ENCODE assay signal across 27 cellular contexts in genomic region chr20:46031014-46031569, GRCh38. TPM values are rescaled to one million over a fixed set of nuclear protein-coding genes. Genes with fewer than 3 reads are reported as not detected.
DNase-seq lines count a peak whose midpoint lies in the region; TF ChIP-seq lines count a peak whose summit lies in the region.
"Had no signal": no experiment of that assay in that cellular context is flagged by ENCODE, and none has a peak within 500 bp of the region (broad histone marks: within the 10 kb centered on the region; RNA-seq: fewer than 3 reads in every experiment).

No MANE protein-coding gene starts in this region.

- H3K36me3 ChIP-seq in BE2C (no peaks in the 10 kb centered on the region), H7 (replicated peaks; ENCODE audit: control insufficient read depth, insufficient read depth, low read length) (no peaks in the 10 kb centered on the region), neural cell (ENCODE audit: insufficient read depth, low read length) (no peaks in the 10 kb centered on the region)
- H3K36me3 ChIP-seq: brain microvascular endothelial cell, thyroid gland, vagina had no signal

- no peak for DNase-seq in BE2C
- DNase-seq in H7, result no peak
- no peak for DNase-seq in dorsolateral prefrontal cortex
- DNase-seq in activated T-helper 2 cell treated with anti-CD3 and anti-CD28 coated beads, Interferon-gamma antibody, Interleukin-2, Interleukin-4, amounts not matched to agents 10 μg/mL and 5 μg/mL and 100 μg/mL, durations not matched to agents 14 hours and 24 hours and 36 hours (ENCODE audit: low spot score), result no peak
- DNase-seq in NCI-H146 treated with DMSO at 0.1 percent for 48 hours (lab: John Stamatoyannopoulos, UW; ENCODE audit: unreplicated experiment), result no peak
- no peak for DNase-seq in activated CD4-positive, CD25-positive, alpha-beta regulatory T cell treated with anti-CD3 and anti-CD28 coated beads, Interleukin-2, amount 50 U/mL, for 72 hours
- DNase-seq in HuH-7.5 (ENCODE audit: low spot score), result no peak
- DNase-seq: activated B cell treated with CpG ODN at 0.5 μM for 24 hours; activated CD4-positive, alpha-beta T cell treated with anti-CD3 and anti-CD28 coated beads, Interleukin-2, amount 50 U/mL, for 4 hours; activated naive CD4-positive, alpha-beta T cell treated with anti-CD3 and anti-CD28 coated beads for 36 hours; activated T-cell treated with anti-CD3 and anti-CD28 coated beads, Interleukin-2, amount 50 U/mL, for 72 hours; brain microvascular endothelial cell; CD4-positive, CD25-positive, alpha-beta regulatory T cell; effector CD4-positive, alpha-beta T cell; EL; erythroblast; left colon; Right ventricle myocardium superior had no signal

- H3K4me2 ChIP-seq in neural cell (ENCODE audit: low read length), result peak overlapping the region; percentile 98

- H3K27me3 ChIP-seq in BE2C (peaks cover 56% of the 10 kb centered on the region), H7 (ENCODE audit: control insufficient read depth, insufficient read depth, low read length) (peaks cover 94% of the 10 kb centered on the region), dorsolateral prefrontal cortex (peaks cover 0 to 66% (median 34%) of the 10 kb centered on the region in 45 donors), neural cell (ENCODE audit: insufficient read depth, low read depth, low read length) (peaks cover 11% of the 10 kb centered on the region)

- no peaks in the 10 kb centered on the region for H3K9me2 ChIP-seq in neural cell (ENCODE audit: insufficient read depth, low read length)

- H3K36me3 Mint-ChIP-seq in activated T-helper 2 cell treated with anti-CD3 and anti-CD28 coated beads, Interferon-gamma antibody, Interleukin-2, Interleukin-4, amounts not matched to agents 10 μg/mL and 5 μg/mL and 100 μg/mL, durations not matched to agents 14 hours and 24 hours and 36 hours (ENCODE audit: low read depth), result no peaks in the 10 kb centered on the region
- H3K36me3 Mint-ChIP-seq: CD4-positive, CD25-positive, alpha-beta regulatory T cell; memory B cell had no signal

- TF ChIP-seq CTCF in BE2C (IDR thresholded peaks at IDR 0.05; ENCODE audit: low read depth, low read length) (no peak), dorsolateral prefrontal cortex (IDR thresholded peaks at IDR 0.05 in 54 of 56, conservative IDR thresholded peaks at IDR 0.05 in 2 of 56; ENCODE audit: low read depth in 1 of 56, partially characterized antibody in 56 of 56) (no peak), neural cell (IDR thresholded peaks at IDR 0.05; ENCODE audit: poor library complexity, severe bottlenecking) (no peak)

- H3K4me1 ChIP-seq in BE2C, result peaks cover 9% of the 10 kb centered on the region

- H3K27ac ChIP-seq in dorsolateral prefrontal cortex (peak overlapping the region in 52 of 59 donors; percentile 5 to 94 (median 80)), neural cell (ENCODE audit: low read length) (peak overlapping the region; percentile 92)
- H3K27ac ChIP-seq: brain microvascular endothelial cell, thyroid gland, vagina had no signal

- TF ChIP-seq EP300 in neural cell (conservative IDR thresholded peaks at IDR 0.05; ENCODE audit: poor library complexity, severe bottlenecking), result no peak

- peak overlapping the region; percentile 75 for H3K4me3 ChIP-seq in BE2C (ENCODE audit: low read depth, low read length)
- H3K4me3 ChIP-seq in H7 (ENCODE audit: insufficient read depth, low read depth, low read length), result peak overlapping the region; percentile 50; the same call in 1 of the 2 replicates
- H3K4me3 ChIP-seq in dorsolateral prefrontal cortex, result peak overlapping the region in 57 of 59 donors; percentile 28 to 73 (median 58)
- peak overlapping the region; percentile 86 for H3K4me3 ChIP-seq in neural cell (ENCODE audit: low read length)
- H3K4me3 ChIP-seq: K562, thyroid gland, vagina had no signal

- H3F3A ChIP-seq in neural cell (ENCODE audit: insufficient read depth, low read length, poor library complexity, severe bottlenecking), result no peaks in the 10 kb centered on the region

- no peak for TF ChIP-seq RAD21 in neural cell (conservative IDR thresholded peaks at IDR 0.05)

- no peaks in the 10 kb centered on the region for H3K9me3 ChIP-seq in BE2C
- H3K9me3 ChIP-seq in neural cell (ENCODE audit: low read length), result no peaks in the 10 kb centered on the region
- H3K9me3 ChIP-seq: thyroid gland, vagina had no signal

- no peaks in the 10 kb centered on the region for H3K4me1 Mint-ChIP-seq in activated T-helper 2 cell treated with anti-CD3 and anti-CD28 coated beads, Interferon-gamma antibody, Interleukin-2, Interleukin-4, amounts not matched to agents 10 μg/mL and 5 μg/mL and 100 μg/mL, durations not matched to agents 14 hours and 24 hours and 36 hours (ENCODE audit: low read depth)
- H3K4me1 Mint-ChIP-seq: activated B cell treated with CpG ODN at 0.5 μM for 24 hours, memory B cell had no signal

- no peaks in the 10 kb centered on the region for H3K9me3 Mint-ChIP-seq in activated T-helper 2 cell treated with anti-CD3 and anti-CD28 coated beads, Interferon-gamma antibody, Interleukin-2, Interleukin-4, amounts not matched to agents 10 μg/mL and 5 μg/mL and 100 μg/mL, durations not matched to agents 14 hours and 24 hours and 36 hours
- H3K9me3 Mint-ChIP-seq: activated B cell treated with CpG ODN at 0.5 μM for 24 hours; activated naive CD4-positive, alpha-beta T cell treated with anti-CD3 and anti-CD28 coated beads for 36 hours; activated T-cell treated with anti-CD3 and anti-CD28 coated beads, Interleukin-2, amount 50 U/mL, for 72 hours; CD4-positive, CD25-positive, alpha-beta regulatory T cell; memory B cell; stimulated activated naive CD8-positive, alpha-beta T cell treated with anti-CD3 and anti-CD28 coated beads, Interleukin-15, Interleukin-2, amounts not matched to agents 100 ng/mL and 50 ng/mL, for 24 hours had no signal

- peak overlapping the region; percentile 87 for H3K9ac ChIP-seq in neural cell (ENCODE audit: low read length)

- intact Hi-C loops in dorsolateral prefrontal cortex (cut with DNase I), result no loop called here
- intact Hi-C loops in activated T-helper 2 cell treated with anti-CD3 and anti-CD28 coated beads, Interferon-gamma antibody, Interleukin-2, Interleukin-4, amounts not matched to agents 10 μg/mL and 5 μg/mL and 100 μg/mL, durations not matched to agents 14 hours and 24 hours and 36 hours (cut with micrococcal nuclease), result no loop called here

- H3K27ac Mint-ChIP-seq in activated T-helper 2 cell treated with anti-CD3 and anti-CD28 coated beads, Interferon-gamma antibody, Interleukin-2, Interleukin-4, amounts not matched to agents 10 μg/mL and 5 μg/mL and 100 μg/mL, durations not matched to agents 14 hours and 24 hours and 36 hours, result no peak overlapping the region
- H3K27ac Mint-ChIP-seq: activated B cell treated with CpG ODN at 0.5 μM for 24 hours; activated naive CD4-positive, alpha-beta T cell treated with anti-CD3 and anti-CD28 coated beads for 36 hours; activated T-cell treated with anti-CD3 and anti-CD28 coated beads, Interleukin-2, amount 50 U/mL, for 72 hours; CD4-positive, CD25-positive, alpha-beta regulatory T cell; memory B cell; stimulated activated naive CD8-positive, alpha-beta T cell treated with anti-CD3 and anti-CD28 coated beads, Interleukin-15, Interleukin-2, amounts not matched to agents 100 ng/mL and 50 ng/mL, for 24 hours had no signal

- no peak overlapping the region for H3K4me3 Mint-ChIP-seq in activated T-helper 2 cell treated with anti-CD3 and anti-CD28 coated beads, Interferon-gamma antibody, Interleukin-2, Interleukin-4, amounts not matched to agents 10 μg/mL and 5 μg/mL and 100 μg/mL, durations not matched to agents 14 hours and 24 hours and 36 hours (ENCODE audit: low read depth)
- H3K4me3 Mint-ChIP-seq: activated B cell treated with CpG ODN at 0.5 μM for 24 hours; activated naive CD4-positive, alpha-beta T cell treated with anti-CD3 and anti-CD28 coated beads for 36 hours; activated T-cell treated with anti-CD3 and anti-CD28 coated beads, Interleukin-2, amount 50 U/mL, for 72 hours; CD4-positive, CD25-positive, alpha-beta regulatory T cell; memory B cell; stimulated activated naive CD8-positive, alpha-beta T cell treated with anti-CD3 and anti-CD28 coated beads, Interleukin-15, Interleukin-2, amounts not matched to agents 100 ng/mL and 50 ng/mL, for 24 hours had no signal

- H3K79me2 ChIP-seq in neural cell (replicated peaks; ENCODE audit: insufficient read depth, low read length), result peaks cover 38% of the 10 kb centered on the region

- H3K27me3 Mint-ChIP-seq in activated T-helper 2 cell treated with anti-CD3 and anti-CD28 coated beads, Interferon-gamma antibody, Interleukin-2, Interleukin-4, amounts not matched to agents 10 μg/mL and 5 μg/mL and 100 μg/mL, durations not matched to agents 14 hours and 24 hours and 36 hours (ENCODE audit: low read depth), result peaks cover 46% of the 10 kb centered on the region

- no peaks in the 10 kb centered on the region for H4K20me1 ChIP-seq in neural cell (ENCODE audit: insufficient read depth)

- H2AFZ ChIP-seq in neural cell (ENCODE audit: low read depth, low read length), result no peak overlapping the region

RNA-seq across cellular contexts. Expression of gene SLC12A5, which starts 2.1 kb away (rescaled TPM):
- polyA plus RNA-seq in BE2C (2012; ENCODE audit: insufficient read depth, insufficient read length, low read depth), result 9.0 TPM
- 1.3 and 4.3 TPM in 2 replicates for total RNA-seq in H7 (2014; rRNA removed; shearing (Covaris generic))
- total RNA-seq in dorsolateral prefrontal cortex, result 100 to 1,000 TPM in 119 of 120 experiments, 10 to 100 TPM in 1; 95.7 to 439 (median 309) TPM
- polyA plus RNA-seq in neural cell, result 53.1 and 74.4 TPM in 2 replicates
- polyA minus RNA-seq in neural cell, result 68.2 and 69.4 TPM in 2 replicates
- total RNA-seq in activated T-helper 2 cell treated with anti-CD3 and anti-CD28 coated beads, Interferon-gamma antibody, Interleukin-2, Interleukin-4, amounts not matched to agents 10 μg/mL and 5 μg/mL and 100 μg/mL, durations not matched to agents 14 hours and 24 hours and 36 hours, result 0.73 TPM in 1 of 2 replicates, not detected in the other
- total RNA-seq: activated B cell treated with CpG ODN at 0.5 μM for 24 hours; activated naive CD4-positive, alpha-beta T cell treated with anti-CD3 and anti-CD28 coated beads for 36 hours; CD4-positive, CD25-positive, alpha-beta regulatory T cell; NCI-H460; Right ventricle myocardium superior; skeletal muscle tissue; vagina had no signal
- polyA plus RNA-seq: CD4-positive, CD25-positive, alpha-beta regulatory T cell had no signal

RNA-seq across cellular contexts. Expression of gene MMP9, which starts 22.4 kb away (rescaled TPM):
- not detected for polyA plus RNA-seq in BE2C (2012; ENCODE audit: insufficient read depth, insufficient read length, low read depth)
- 9.8 and 11.6 TPM in 2 replicates for total RNA-seq in H7 (2014; rRNA removed; shearing (Covaris generic))
- total RNA-seq in dorsolateral prefrontal cortex, result 10 to 100 TPM in 1 of 120 experiments, 1 to 10 TPM in 34, under 1 TPM in 42, not detected in 43; 0.17 to 18.4 (median 0.84) TPM
- polyA plus RNA-seq in neural cell, result not detected in 2 replicates
- not detected in 2 replicates for polyA minus RNA-seq in neural cell
- total RNA-seq in activated T-helper 2 cell treated with anti-CD3 and anti-CD28 coated beads, Interferon-gamma antibody, Interleukin-2, Interleukin-4, amounts not matched to agents 10 μg/mL and 5 μg/mL and 100 μg/mL, durations not matched to agents 14 hours and 24 hours and 36 hours, result 0.16 TPM in 1 of 2 replicates, not detected in the other
- total RNA-seq: activated naive CD4-positive, alpha-beta T cell treated with anti-CD3 and anti-CD28 coated beads for 36 hours; K562; NCI-H460; pulmonary artery endothelial cell had no signal
- polyA plus RNA-seq: CD4-positive, CD25-positive, alpha-beta regulatory T cell had no signal

RNA-seq across cellular contexts. Expression of gene NCOA5, which starts 58.7 kb away (rescaled TPM):
- 37.4 TPM for polyA plus RNA-seq in BE2C (2012; ENCODE audit: insufficient read depth, insufficient read length, low read depth)
- 8.6 and 12.2 TPM in 2 replicates for total RNA-seq in H7 (2014; rRNA removed; shearing (Covaris generic))
- total RNA-seq in dorsolateral prefrontal cortex, result 10 to 100 TPM; 13.5 to 36.9 (median 24.1) TPM
- 23.0 and 29.9 TPM in 2 replicates for polyA plus RNA-seq in neural cell
- 41.3 and 41.4 TPM in 2 replicates for polyA minus RNA-seq in neural cell
- total RNA-seq in activated T-helper 2 cell treated with anti-CD3 and anti-CD28 coated beads, Interferon-gamma antibody, Interleukin-2, Interleukin-4, amounts not matched to agents 10 μg/mL and 5 μg/mL and 100 μg/mL, durations not matched to agents 14 hours and 24 hours and 36 hours, result 27.5 and 28.7 TPM in 2 replicates

RNA-seq across cellular contexts. Expression of gene ZNF335, which starts 59.1 kb away (rescaled TPM):
- 23.4 TPM for polyA plus RNA-seq in BE2C (2012; ENCODE audit: insufficient read depth, insufficient read length, low read depth)
- total RNA-seq in H7 (2014; rRNA removed; shearing (Covaris generic)), result 15.0 and 18.1 TPM in 2 replicates
- 10 to 100 TPM; 20.9 to 40.0 (median 26.7) TPM for total RNA-seq in dorsolateral prefrontal cortex
- 12.8 and 18.9 TPM in 2 replicates for polyA plus RNA-seq in neural cell
- polyA minus RNA-seq in neural cell, result 25.4 and 26.5 TPM in 2 replicates
- 35.7 and 36.1 TPM in 2 replicates for total RNA-seq in activated T-helper 2 cell treated with anti-CD3 and anti-CD28 coated beads, Interferon-gamma antibody, Interleukin-2, Interleukin-4, amounts not matched to agents 10 μg/mL and 5 μg/mL and 100 μg/mL, durations not matched to agents 14 hours and 24 hours and 36 hours

Comparison
In these comparisons a context has a peak if more than half of its experiments do, and no peak if none do; other contexts are left out.
1. RNA of gene SLC12A5, which starts 2.1 kb away (total RNA-seq): 95.7 to 439 TPM in dorsolateral prefrontal cortex; 1.3 to 4.3 TPM in H7 and 0.73 TPM in activated T-helper 2 cell treated with anti-CD3 and anti-CD28 coated beads, Interferon-gamma antibody, Interleukin-2, Interleukin-4, amounts not matched to agents 10 μg/mL and 5 μg/mL and 100 μg/mL, durations not matched to agents 14 hours and 24 hours and 36 hours; every median in the first group is over 10 times any median in the second.
2. Peak in every context shown above with its lines, with median percentiles within 50 percentile points of each other: H3K4me3 ChIP-seq.